1 cellular context compared by ENCODE assay signal in genomic region chr20:57437267-57437666, GRCh38.
TF ChIP-seq lines count a peak whose summit lies in the region.

No MANE protein-coding gene starts in this region.

TF ChIP-seq in H1, 55 proteins besides CTCF, POLR2A, EP300 and RAD21:
- TF ChIP-seq NRF1 (IDR thresholded peaks at IDR 0.05; ENCODE audit: low read depth, low read length), result no peak
- TF ChIP-seq BACH1 (IDR thresholded peaks at IDR 0.05; ENCODE audit: low read length), result no peak
- no peak for TF ChIP-seq RFX5 (IDR thresholded peaks at IDR 0.05; ENCODE audit: borderline replicate concordance, low read depth, low read length)
- TF ChIP-seq PHF8 (conservative IDR thresholded peaks at IDR 0.05; ENCODE audit: low read depth, low read length), result no peak
- TF ChIP-seq SAP30 (IDR thresholded peaks at IDR 0.05; ENCODE audit: insufficient read depth, insufficient replicate concordance, low read length), result no peak
- no peak for TF ChIP-seq RBBP5 (IDR thresholded peaks at IDR 0.05; ENCODE audit: borderline replicate concordance, low read depth, low read length)
- TF ChIP-seq YY1 (IDR thresholded peaks at IDR 0.05; ENCODE audit: low read depth, low read length), result no peak
- no peak for TF ChIP-seq CTBP2 (IDR thresholded peaks at IDR 0.05; ENCODE audit: borderline replicate concordance, insufficient read depth, insufficient read length, low read length)
- TF ChIP-seq SIN3A (conservative IDR thresholded peaks at IDR 0.05 in 1 of 2, IDR thresholded peaks at IDR 0.05 in 1 of 2; ENCODE audit: low read depth in 1 of 2, low read length in 2 of 2), result no peak
- no peak for TF ChIP-seq KDM5A (IDR thresholded peaks at IDR 0.05; ENCODE audit: low read length)
- no peak for TF ChIP-seq ATF3 (IDR thresholded peaks at IDR 0.05; ENCODE audit: insufficient read depth, low read depth, low read length)
- no peak for TF ChIP-seq ASH2L (IDR thresholded peaks at IDR 0.05; ENCODE audit: low read length)
- no peak for TF ChIP-seq NANOG (IDR thresholded peaks at IDR 0.05; ENCODE audit: insufficient read depth, low read depth, low read length, poor library complexity, severe bottlenecking)
- TF ChIP-seq SUZ12 (IDR thresholded peaks at IDR 0.05; ENCODE audit: low read length), result no peak
- no peak for TF ChIP-seq KDM1A (IDR thresholded peaks at IDR 0.05; ENCODE audit: borderline replicate concordance, low read length)
- no peak for TF ChIP-seq GTF2F1 (IDR thresholded peaks at IDR 0.05; ENCODE audit: borderline replicate concordance, low read depth, low read length)
- no peak for TF ChIP-seq TAF1 (IDR thresholded peaks at IDR 0.05; ENCODE audit: low read depth, low read length)
- no peak for TF ChIP-seq MAX (IDR thresholded peaks at IDR 0.05)
